In genomic region chr10:3106328-3106727, GRCh38 we compare ENCODE assay signal across 7 cellular contexts. TPM values are rescaled to one million over a fixed set of nuclear protein-coding genes. Genes with fewer than 3 reads are reported as not detected.
DNase-seq lines count a peak whose midpoint lies in the region; ATAC-seq and TF ChIP-seq lines count a peak whose summit lies in the region.
"Not testable (repeated sequence)": the region's sequence is repeated elsewhere in the genome, so short reads cannot be mapped to it uniquely, and the experiment has no call there.

No MANE protein-coding gene starts in this region.

- H2BK12ac ChIP-seq in mesenchymal stem cell (ENCODE audit: low read length in 2 of 2), result not testable (repeated sequence)

- ATAC-seq in activated CD8-positive, alpha-beta T cell treated with anti-CD3 and anti-CD28 coated beads, Interleukin-2, amount 10 ng/mL, durations not matched to agents 7 days and 5 days, result peak; percentile 33
- ATAC-seq in body of pancreas, gastrocnemius medialis: not testable (repeated sequence)

- not testable (repeated sequence) for H3K9me3 ChIP-seq in Karpas-422 (ENCODE audit: low read length); body of pancreas; mesenchymal stem cell (ENCODE audit: control insufficient read depth, low read length); gastrocnemius medialis; tibial artery

- H3K79me2 ChIP-seq in Karpas-422 (ENCODE audit: low read length), result peaks cover 40% of the 10 kb centered on the region

- H3K27me3 ChIP-seq in Karpas-422 (ENCODE audit: low read length); body of pancreas; mesenchymal stem cell (ENCODE audit: control insufficient read depth in 1 of 2, insufficient read depth in 1 of 2, low read length in 2 of 2); gastrocnemius medialis; tibial artery: not testable (repeated sequence)

- intact Hi-C loops in body of pancreas (cut with DNase I); tibial artery (cut with DNase I; ENCODE audit: low total_unique reads): not testable (repeated sequence)
- intact Hi-C loops in gastrocnemius medialis (cut with DNase I; ENCODE audit: low total_unique reads), result loop anchor here (5.0 to 10.0 kb wide), 3 partner anchors 361 to 1556 kb away; no protein-coding TSS in a partner anchor

- H3K27me3 Mint-ChIP-seq in activated CD8-positive, alpha-beta T cell treated with anti-CD3 and anti-CD28 coated beads, Interleukin-2, amount 10 ng/mL, durations not matched to agents 7 days and 5 days (ENCODE audit: low read depth), result not testable (repeated sequence)

- H3K18ac ChIP-seq in mesenchymal stem cell (ENCODE audit: low read depth in 1 of 2, low read length in 2 of 2), result not testable (repeated sequence)

- H3K4me3 ChIP-seq in Karpas-422 (ENCODE audit: low read length); body of pancreas; mesenchymal stem cell (ENCODE audit: insufficient read depth in 1 of 2, low read depth in 1 of 2, low read length in 2 of 2); gastrocnemius medialis; tibial artery: not testable (repeated sequence)

- WGBS in body of pancreas, 2 donors, result 27 to 78% methylated on average over 2 to 6 of the region's 10 CpGs
- no CpG with 5 or more reads among the region's 10 CpGs for WGBS in mesenchymal stem cell

- not testable (repeated sequence) for H2BK120ac ChIP-seq in mesenchymal stem cell (ENCODE audit: low read depth, low read length)

- not testable (repeated sequence) for H3K27ac Mint-ChIP-seq in activated CD8-positive, alpha-beta T cell treated with anti-CD3 and anti-CD28 coated beads, Interleukin-2, amount 10 ng/mL, durations not matched to agents 7 days and 5 days

- not testable (repeated sequence) for H3K4me3 Mint-ChIP-seq in activated CD8-positive, alpha-beta T cell treated with anti-CD3 and anti-CD28 coated beads, Interleukin-2, amount 10 ng/mL, durations not matched to agents 7 days and 5 days

- in situ Hi-C loops in gastrocnemius medialis (cut with MboI; ENCODE audit: low sequenced_read_pairs in 4 of 4), result not testable (repeated sequence)

- not testable (repeated sequence) for H3K4me2 ChIP-seq in Karpas-422 (ENCODE audit: low read depth, low read length, poor library complexity, severe bottlenecking); mesenchymal stem cell (ENCODE audit: low read length, poor library complexity, severe bottlenecking)

- not testable (repeated sequence) for H3K23ac ChIP-seq in mesenchymal stem cell (ENCODE audit: low read length in 2 of 2)

- POLR2A ChIA-PET in activated CD8-positive, alpha-beta T cell treated with anti-CD3 and anti-CD28 coated beads, Interleukin-2, amount 10 ng/mL, durations not matched to agents 7 days and 5 days (lab: Charles Lee), result not testable (repeated sequence)

- not testable (repeated sequence) for H3K14ac ChIP-seq in mesenchymal stem cell (ENCODE audit: low read length in 2 of 2)

- H3K36me3 Mint-ChIP-seq in activated CD8-positive, alpha-beta T cell treated with anti-CD3 and anti-CD28 coated beads, Interleukin-2, amount 10 ng/mL, durations not matched to agents 7 days and 5 days (ENCODE audit: low read depth), result peaks cover 73% of the 10 kb centered on the region

- not testable (repeated sequence) for H4K91ac ChIP-seq in mesenchymal stem cell (ENCODE audit: low read length)

- TF ChIP-seq POLR2A in body of pancreas (IDR thresholded peaks at IDR 0.05); gastrocnemius medialis (IDR thresholded peaks at IDR 0.05): not testable (repeated sequence)

- not testable (repeated sequence) for H3K4me1 Mint-ChIP-seq in activated CD8-positive, alpha-beta T cell treated with anti-CD3 and anti-CD28 coated beads, Interleukin-2, amount 10 ng/mL, durations not matched to agents 7 days and 5 days (ENCODE audit: low read depth)

- peaks cover 20% of the 10 kb centered on the region for H3K79me1 ChIP-seq in mesenchymal stem cell (replicated peaks; ENCODE audit: low read length, poor library complexity, severe bottlenecking)

- H2BK5ac ChIP-seq in mesenchymal stem cell (ENCODE audit: low read depth, low read length, poor library complexity, severe bottlenecking), result not testable (repeated sequence)

- peaks cover 32% of the 10 kb centered on the region for H4K20me1 ChIP-seq in Karpas-422 (ENCODE audit: insufficient read depth, low read depth, low read length)

- not testable (repeated sequence) for H2AFZ ChIP-seq in Karpas-422 (ENCODE audit: low read length); mesenchymal stem cell (ENCODE audit: low read depth, low read length)

- DNase-seq in Karpas-422, result peak; percentile 48
- DNase-seq in activated CD8-positive, alpha-beta T cell treated with anti-CD3 and anti-CD28 coated beads, Interleukin-2, amount 10 ng/mL, durations not matched to agents 7 days and 5 days; body of pancreas; epithelial cell of prostate (ENCODE audit: low read depth, low spot score); mesenchymal stem cell; gastrocnemius medialis: not testable (repeated sequence)
- DNase-seq in tibial artery, result peak in 1 of 2 donors; percentile 59

- H4K8ac ChIP-seq in mesenchymal stem cell (ENCODE audit: low read length), result not testable (repeated sequence)

- H3K4me1 ChIP-seq in Karpas-422 (ENCODE audit: low read length), result not testable (repeated sequence)
- H3K4me1 ChIP-seq in body of pancreas (peaks cover 15% of the 10 kb centered on the region), mesenchymal stem cell (ENCODE audit: control insufficient read depth, insufficient read depth, low read depth, low read length) (peaks cover 39% of the 10 kb centered on the region), gastrocnemius medialis (peaks cover 50 to 66% of the 10 kb centered on the region in 2 donors), tibial artery (peaks cover 0 to 50% (median 7%) of the 10 kb centered on the region in 4 donors)

- H3K9me3 Mint-ChIP-seq in activated CD8-positive, alpha-beta T cell treated with anti-CD3 and anti-CD28 coated beads, Interleukin-2, amount 10 ng/mL, durations not matched to agents 7 days and 5 days (ENCODE audit: insufficient read depth), result not testable (repeated sequence)

- CTCF ChIA-PET in activated CD8-positive, alpha-beta T cell treated with anti-CD3 and anti-CD28 coated beads, Interleukin-2, amount 10 ng/mL, durations not matched to agents 7 days and 5 days (lab: Charles Lee), result not testable (repeated sequence)

- H3K4ac ChIP-seq in mesenchymal stem cell (ENCODE audit: low read depth in 1 of 2, low read length in 2 of 2), result not testable (repeated sequence)

- H3K36me3 ChIP-seq in Karpas-422 (ENCODE audit: insufficient read depth, low read length) (peaks cover 71% of the 10 kb centered on the region), mesenchymal stem cell (ENCODE audit: control insufficient read depth in 1 of 2, insufficient read depth in 2 of 2, low read depth in 1 of 2, low read length in 2 of 2) (peaks cover 52 to 55% of the 10 kb centered on the region in 2 experiments), tibial artery (peaks cover 33 to 64% (median 62%) of the 10 kb centered on the region in 3 donors)
- not testable (repeated sequence) for H3K36me3 ChIP-seq in body of pancreas (replicated peaks in 1 of 2; ENCODE audit: insufficient read depth in 1 of 2, low read depth in 2 of 2); gastrocnemius medialis

- H3K9me2 ChIP-seq in Karpas-422 (replicated peaks; ENCODE audit: insufficient read depth, low read length), result not testable (repeated sequence)

- H2BK15ac ChIP-seq in mesenchymal stem cell (ENCODE audit: low read depth, poor library complexity, severe bottlenecking), result not testable (repeated sequence)

- not testable (repeated sequence) for H3K27ac ChIP-seq in Karpas-422 (ENCODE audit: low read length)
- H3K27ac ChIP-seq in body of pancreas (peak overlapping the region in 3 of 4 donors; percentile 14 to 76 (median 25)), epithelial cell of prostate (peak overlapping the region; percentile 27), mesenchymal stem cell (ENCODE audit: low read length, poor library complexity, severe bottlenecking) (peak overlapping the region; percentile 53), gastrocnemius medialis (peak overlapping the region; percentile 78 to 87 (median 81)), tibial artery (peak overlapping the region; percentile 75 to 80)

- H2AK5ac ChIP-seq in mesenchymal stem cell (ENCODE audit: low read length, severe bottlenecking), result not testable (repeated sequence)

- not testable (repeated sequence) for TF ChIP-seq CTCF in body of pancreas (IDR thresholded peaks at IDR 0.05); gastrocnemius medialis (IDR thresholded peaks at IDR 0.05 in 4 of 5, conservative IDR thresholded peaks at IDR 0.05 in 1 of 5); tibial artery (IDR thresholded peaks at IDR 0.05)

- not testable (repeated sequence) for H3K9ac ChIP-seq in Karpas-422 (ENCODE audit: low read length); mesenchymal stem cell (ENCODE audit: low read length)

RNA-seq across cellular contexts. Expression of gene PFKP, which starts 39.0 kb away (rescaled TPM):
- 91.3 and 196 TPM in 2 replicates for total RNA-seq in Karpas-422 (2014; rRNA removed; shearing (Covaris generic); ENCODE audit: low replicate concordance)
- 100 to 1,000 TPM; 220 to 233 TPM for total RNA-seq in activated CD8-positive, alpha-beta T cell treated with anti-CD3 and anti-CD28 coated beads, Interleukin-2, amount 10 ng/mL, durations not matched to agents 7 days and 5 days
- total RNA-seq in body of pancreas (10 to 100 TPM; 17.4 to 39.6 TPM), gastrocnemius medialis (100 to 1,000 TPM in 1 of 4 donors, 10 to 100 TPM in 3; 21.3 to 171 (median 38.9) TPM)
- polyA plus RNA-seq in mesenchymal stem cell (2013, experiment 1 of 2), result 57.2 TPM
- polyA plus RNA-seq in mesenchymal stem cell (2013, experiment 2 of 2), result 54.3 TPM
